Comparison of ENCODE assay signal across 1 cellular context in genomic region chr2:223908304-223909047, GRCh38.
TF ChIP-seq lines count a peak whose summit lies in the region.

No MANE protein-coding gene starts in this region.

TF ChIP-seq in HepG2, 621 proteins besides CTCF, POLR2A, EP300 and RAD21 (continues in another document):
- peak; percentile 43; the same call in 1 of the 2 replicates for TF ChIP-seq BCL3 (CRISPR knock-in tag; IDR thresholded peaks at IDR 0.05)
- peak; percentile 74; the same call in 1 of the 2 replicates for TF ChIP-seq TFDP1 (CRISPR knock-in tag; IDR thresholded peaks at IDR 0.05; ENCODE audit: borderline replicate concordance)
- TF ChIP-seq ZHX2 (IDR thresholded peaks at IDR 0.05; ENCODE audit: low read depth), result 0 out of 2 replicates have a peak, but pooled peaks have one; percentile 27
- no peak for TF ChIP-seq ZHX2 (CRISPR knock-in tag; IDR thresholded peaks at IDR 0.05; ENCODE audit: borderline replicate concordance)
- TF ChIP-seq ZBTB26 (CRISPR knock-in tag; IDR thresholded peaks at IDR 0.05; ENCODE audit: borderline replicate concordance), result peak; percentile 54; the same call in 1 of the 2 replicates
- TF ChIP-seq ASH2L (IDR thresholded peaks at IDR 0.05; ENCODE audit: insufficient read length, low read depth, low read length), result peak; percentile 83
- TF ChIP-seq PLSCR1 (CRISPR knock-in tag; IDR thresholded peaks at IDR 0.05; ENCODE audit: borderline replicate concordance), result no peak
- peak; percentile 65; the same call in 1 of the 2 replicates for TF ChIP-seq ZNF281 (CRISPR knock-in tag; IDR thresholded peaks at IDR 0.05; ENCODE audit: borderline replicate concordance)
- no peak for TF ChIP-seq PAF1 (CRISPR knock-in tag; IDR thresholded peaks at IDR 0.05)
- TF ChIP-seq ZNF142 (CRISPR knock-in tag; IDR thresholded peaks at IDR 0.05), result no peak
- TF ChIP-seq IRF2 (CRISPR knock-in tag; IDR thresholded peaks at IDR 0.05), result peak; percentile 93
- peak; percentile 54; the same call in 1 of the 2 replicates for TF ChIP-seq ZBED4 (CRISPR knock-in tag; IDR thresholded peaks at IDR 0.05; ENCODE audit: borderline replicate concordance)
- no peak for TF ChIP-seq ZNF354B (CRISPR knock-in tag; IDR thresholded peaks at IDR 0.05)
- no peak for TF ChIP-seq ATRX (CRISPR knock-in tag; IDR thresholded peaks at IDR 0.05; ENCODE audit: borderline replicate concordance)
- no peak for TF ChIP-seq ZNF879 (CRISPR knock-in tag; IDR thresholded peaks at IDR 0.05)
- TF ChIP-seq BRF2 (CRISPR knock-in tag; IDR thresholded peaks at IDR 0.05), result no peak
- TF ChIP-seq HNF4A (CRISPR knock-in tag; IDR thresholded peaks at IDR 0.05), result peak; percentile 87
